ENCODE assay signal across 31 cellular contexts in genomic region chr14:29108908-29109307, GRCh38.
"Had no signal": no experiment of that assay in that cellular context is flagged by ENCODE, and none has a peak within 500 bp of the region (broad histone marks: within the 10 kb centered on the region; RNA-seq: fewer than 3 reads in every experiment).

No MANE protein-coding gene starts in this region.

- H3K27ac ChIP-seq: adrenal gland, body of pancreas, esophagus muscularis mucosa, foreskin keratinocyte, gastrocnemius medialis, heart left ventricle had no signal

- H3K36me3 ChIP-seq: adrenal gland, esophagus muscularis mucosa, gastrocnemius medialis, heart left ventricle had no signal

- H3K27me3 ChIP-seq: adrenal gland, body of pancreas, esophagus muscularis mucosa, foreskin keratinocyte, gastrocnemius medialis, heart left ventricle had no signal

- FAIRE-seq: colon had no signal

- H3K4me3 Mint-ChIP-seq: activated CD4-positive, alpha-beta memory T cell treated with anti-CD3 and anti-CD28 coated beads for 36 hours; activated CD4-positive, alpha-beta T cell treated with anti-CD3 and anti-CD28 coated beads, Interleukin-2, amount 10 ng/mL, durations not matched to agents 24 days and 14 days; activated CD8-positive, alpha-beta memory T cell treated with anti-CD3 and anti-CD28 coated beads, Interleukin-2, amount 10 ng/mL, durations not matched to agents 7 days and 5 days; activated CD8-positive, alpha-beta T cell treated with anti-CD3 and anti-CD28 coated beads, Interleukin-2, amount 10 ng/mL, durations not matched to agents 7 days and 5 days; activated naive CD4-positive, alpha-beta T cell treated with anti-CD3 and anti-CD28 coated beads for 36 hours; activated naive CD4-positive, alpha-beta T cell treated with anti-CD3 and anti-CD28 coated beads, Interleukin-2, amount 50 U/mL, for 24 hours; activated naive CD8-positive, alpha-beta T cell treated with anti-CD3 and anti-CD28 coated beads for 36 hours; activated naive CD8-positive, alpha-beta T cell treated with anti-CD3 and anti-CD28 coated beads, Interleukin-2, amount 50 U/mL, for 24 hours; activated T-helper 1 cell treated with anti-CD3 and anti-CD28 coated beads, Interleukin-12 subunit alpha, Interleukin-12 subunit beta, Interleukin-2, Interleukin-4 antibody, amounts not matched to agents 30 ng/mL and 10 ng/mL and 1 ng/mL, durations not matched to agents 14 hours and 24 hours and 36 hours; effector memory CD8-positive, alpha-beta T cell had no signal

- H3K9me3 ChIP-seq: adrenal gland, body of pancreas, esophagus muscularis mucosa, gastrocnemius medialis had no signal

- H3K9me3 Mint-ChIP-seq: activated CD4-positive, alpha-beta T cell treated with anti-CD3 and anti-CD28 coated beads, Interleukin-2, amount 10 ng/mL, durations not matched to agents 24 days and 14 days had no signal

- DNase-seq: activated CD4-positive, alpha-beta memory T cell treated with anti-CD3 and anti-CD28 coated beads for 36 hours; activated CD4-positive, alpha-beta T cell treated with anti-CD3 and anti-CD28 coated beads, Interleukin-2, amount 10 ng/mL, durations not matched to agents 24 days and 14 days; activated CD8-positive, alpha-beta memory T cell treated with anti-CD3 and anti-CD28 coated beads, Interleukin-2, amount 10 ng/mL, durations not matched to agents 7 days and 5 days; activated CD8-positive, alpha-beta memory T cell treated with anti-CD3 and anti-CD28 coated beads, Interleukin-2, amount 50 U/mL, for 4 hours; activated CD8-positive, alpha-beta T cell treated with anti-CD3 and anti-CD28 coated beads, Interleukin-2, amount 10 ng/mL, durations not matched to agents 7 days and 5 days; activated effector memory CD4-positive, alpha-beta T cell treated with anti-CD3 and anti-CD28 coated beads, Interleukin-2, amount 50 U/mL, for 16 hours; activated naive CD4-positive, alpha-beta T cell treated with anti-CD3 and anti-CD28 coated beads for 36 hours; activated naive CD8-positive, alpha-beta T cell treated with anti-CD3 and anti-CD28 coated beads for 36 hours; activated naive CD8-positive, alpha-beta T cell treated with anti-CD3 and anti-CD28 coated beads, Interleukin-2, amount 50 U/mL, for 24 hours; activated T-cell treated with anti-CD3 and anti-CD28 coated beads, Interleukin-2, amount 50 U/mL, for 1 hour; activated T-cell treated with anti-CD3 and anti-CD28 coated beads, Interleukin-2, amount 50 U/mL, for 48 hours; adrenal gland; amygdala; aorta; body of pancreas; cortex of kidney; dermis blood vessel endothelial cell; effector CD4-positive, alpha-beta T cell; effector memory CD8-positive, alpha-beta T cell; erythroblast; foreskin keratinocyte; gastrocnemius medialis; glutamatergic neuron; heart left ventricle; T-helper 2 cell had no signal

- H3K27ac Mint-ChIP-seq: activated CD4-positive, alpha-beta memory T cell treated with anti-CD3 and anti-CD28 coated beads for 36 hours; activated CD4-positive, alpha-beta T cell treated with anti-CD3 and anti-CD28 coated beads, Interleukin-2, amount 10 ng/mL, durations not matched to agents 24 days and 14 days; activated CD8-positive, alpha-beta memory T cell treated with anti-CD3 and anti-CD28 coated beads, Interleukin-2, amount 10 ng/mL, durations not matched to agents 7 days and 5 days; activated CD8-positive, alpha-beta T cell treated with anti-CD3 and anti-CD28 coated beads, Interleukin-2, amount 10 ng/mL, durations not matched to agents 7 days and 5 days; activated naive CD4-positive, alpha-beta T cell treated with anti-CD3 and anti-CD28 coated beads for 36 hours; activated naive CD4-positive, alpha-beta T cell treated with anti-CD3 and anti-CD28 coated beads, Interleukin-2, amount 50 U/mL, for 24 hours; activated naive CD8-positive, alpha-beta T cell treated with anti-CD3 and anti-CD28 coated beads for 36 hours; activated naive CD8-positive, alpha-beta T cell treated with anti-CD3 and anti-CD28 coated beads, Interleukin-2, amount 50 U/mL, for 24 hours; activated T-helper 1 cell treated with anti-CD3 and anti-CD28 coated beads, Interleukin-12 subunit alpha, Interleukin-12 subunit beta, Interleukin-2, Interleukin-4 antibody, amounts not matched to agents 30 ng/mL and 10 ng/mL and 1 ng/mL, durations not matched to agents 14 hours and 24 hours and 36 hours; activated T-helper 2 cell treated with anti-CD3 and anti-CD28 coated beads, Interferon-gamma antibody, Interleukin-2, Interleukin-4, amounts not matched to agents 10 μg/mL and 5 μg/mL and 100 μg/mL, durations not matched to agents 14 hours and 24 hours and 36 hours; effector memory CD8-positive, alpha-beta T cell had no signal

- H3K4me1 ChIP-seq: adrenal gland, body of pancreas, esophagus muscularis mucosa, foreskin keratinocyte, gastrocnemius medialis, heart left ventricle had no signal

- ATAC-seq: activated CD4-positive, CD25-positive, alpha-beta regulatory T cell treated with anti-CD3 and anti-CD28 coated beads, Interleukin-2, amount 50 U/mL, for 24 hours; activated CD8-positive, alpha-beta memory T cell treated with anti-CD3 and anti-CD28 coated beads, Interleukin-2, amount 10 ng/mL, durations not matched to agents 7 days and 5 days; activated CD8-positive, alpha-beta T cell treated with anti-CD3 and anti-CD28 coated beads, Interleukin-2, amount 10 ng/mL, durations not matched to agents 7 days and 5 days; activated naive CD8-positive, alpha-beta T cell treated with anti-CD3 and anti-CD28 coated beads, Interleukin-2, amount 50 U/mL, for 24 hours; body of pancreas; effector memory CD8-positive, alpha-beta T cell; foreskin keratinocyte; gastrocnemius medialis; heart left ventricle had no signal

- H3K4me1 Mint-ChIP-seq: activated CD4-positive, alpha-beta T cell treated with anti-CD3 and anti-CD28 coated beads, Interleukin-2, amount 10 ng/mL, durations not matched to agents 24 days and 14 days; activated CD8-positive, alpha-beta memory T cell treated with anti-CD3 and anti-CD28 coated beads, Interleukin-2, amount 10 ng/mL, durations not matched to agents 7 days and 5 days; activated naive CD4-positive, alpha-beta T cell treated with anti-CD3 and anti-CD28 coated beads, Interleukin-2, amount 50 U/mL, for 24 hours; activated naive CD8-positive, alpha-beta T cell treated with anti-CD3 and anti-CD28 coated beads for 36 hours; activated naive CD8-positive, alpha-beta T cell treated with anti-CD3 and anti-CD28 coated beads, Interleukin-2, amount 50 U/mL, for 24 hours had no signal

- H3K36me3 Mint-ChIP-seq: activated CD4-positive, alpha-beta memory T cell treated with anti-CD3 and anti-CD28 coated beads for 36 hours; activated CD8-positive, alpha-beta memory T cell treated with anti-CD3 and anti-CD28 coated beads, Interleukin-2, amount 10 ng/mL, durations not matched to agents 7 days and 5 days; activated naive CD4-positive, alpha-beta T cell treated with anti-CD3 and anti-CD28 coated beads, Interleukin-2, amount 50 U/mL, for 24 hours; activated naive CD8-positive, alpha-beta T cell treated with anti-CD3 and anti-CD28 coated beads for 36 hours had no signal

- H3K4me3 ChIP-seq: adrenal gland, body of pancreas, esophagus muscularis mucosa, gastrocnemius medialis, heart left ventricle had no signal

- H3K27me3 Mint-ChIP-seq: activated CD4-positive, alpha-beta memory T cell treated with anti-CD3 and anti-CD28 coated beads for 36 hours; activated CD4-positive, alpha-beta T cell treated with anti-CD3 and anti-CD28 coated beads, Interleukin-2, amount 10 ng/mL, durations not matched to agents 24 days and 14 days; activated CD8-positive, alpha-beta memory T cell treated with anti-CD3 and anti-CD28 coated beads, Interleukin-2, amount 10 ng/mL, durations not matched to agents 7 days and 5 days; activated naive CD4-positive, alpha-beta T cell treated with anti-CD3 and anti-CD28 coated beads, Interleukin-2, amount 50 U/mL, for 24 hours; activated naive CD8-positive, alpha-beta T cell treated with anti-CD3 and anti-CD28 coated beads for 36 hours; activated naive CD8-positive, alpha-beta T cell treated with anti-CD3 and anti-CD28 coated beads, Interleukin-2, amount 50 U/mL, for 24 hours; effector memory CD8-positive, alpha-beta T cell had no signal
